ENCODE assay signal across 8 cellular contexts in the genomic region with DNA sequence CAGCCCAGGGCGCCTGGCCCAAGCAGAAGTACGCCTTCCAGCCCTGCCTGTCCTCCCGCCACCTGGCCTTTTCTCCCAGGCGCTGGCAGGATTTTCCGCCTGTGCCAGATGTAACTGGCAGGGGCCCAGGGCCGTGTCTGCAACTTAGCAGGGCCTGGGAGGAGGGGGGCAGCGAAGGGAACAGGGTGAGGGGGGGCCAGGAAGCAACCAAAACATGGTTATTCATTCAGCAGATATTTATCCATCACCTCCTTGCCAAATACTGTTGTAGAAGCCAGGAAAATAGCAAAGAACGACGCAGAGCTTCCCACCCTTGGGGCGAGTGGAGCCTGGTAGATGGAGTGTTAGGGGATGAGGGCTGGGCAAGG. TPM values are rescaled to one million over a fixed set of nuclear protein-coding genes. Genes with fewer than 3 reads are reported as not detected.
DNase-seq lines count a peak whose midpoint lies in the region; ATAC-seq, FAIRE-seq and TF ChIP-seq lines count a peak whose summit lies in the region.

No MANE protein-coding gene starts in this region.

- H3K27ac ChIP-seq in small intestine (ENCODE audit: low read depth in 1 of 2, low read length in 1 of 2), result peak overlapping the region in 1 of 2 donors; percentile 84

- WGBS in small intestine, 3 donors, result 7 to 14% (median 11%) methylated on average over 9 to 10 of the region's 10 CpGs

- FAIRE-seq in small intestine (lab: Jason Lieb, UNC), result no peak

- no peak for TF ChIP-seq RAD21 in Ishikawa (IDR thresholded peaks at IDR 0.05; ENCODE audit: low read depth)

- H3K36me3 ChIP-seq in adipocyte (ENCODE audit: control insufficient read depth, insufficient read depth, low read length, severe bottlenecking) (no peaks in the 10 kb centered on the region), small intestine (ENCODE audit: control insufficient read depth in 2 of 2, insufficient read depth in 2 of 2, low read length in 2 of 2) (no peaks in the 10 kb centered on the region)

- TF ChIP-seq EP300 in Ishikawa (IDR thresholded peaks at IDR 0.05; ENCODE audit: borderline replicate concordance), result no peak

- H3K27me3 ChIP-seq in adipocyte (replicated peaks; ENCODE audit: control insufficient read depth, insufficient read depth, low read length) (peaks cover 11% of the 10 kb centered on the region), small intestine (ENCODE audit: control insufficient read depth in 2 of 2, insufficient read depth in 2 of 2, low read length in 2 of 2) (peaks cover 3 to 5% of the 10 kb centered on the region in 2 donors)

- no peak overlapping the region for H3K4me3 ChIP-seq in adipocyte (ENCODE audit: low read length)
- no peak overlapping the region for H3K4me3 ChIP-seq in small intestine (ENCODE audit: low read depth in 1 of 2, low read length in 2 of 2)

- ATAC-seq in left ventricle myocardium superior (peak; percentile 87), HG02938 (IDR thresholded peaks at IDR 0.05; ENCODE audit: unreplicated experiment) (no peak), HG03342 (IDR thresholded peaks at IDR 0.05; ENCODE audit: unreplicated experiment) (no peak), GM18511 (IDR thresholded peaks at IDR 0.05; ENCODE audit: unreplicated experiment) (no peak)

- DNase-seq in adipocyte (ENCODE audit: low read depth), result peak; percentile 82
- DNase-seq in left ventricle myocardium superior, result peak; percentile 95
- DNase-seq in small intestine, result peak; percentile 13
- no peak for DNase-seq in stimulated activated CD4-positive, alpha-beta T cell treated with anti-CD3 and anti-CD28 coated beads, Interleukin-2, amount 100 ng/mL, for 48 hours

- H3K9ac ChIP-seq in adipocyte (ENCODE audit: low read length), result peak overlapping the region; percentile 70

- intact Hi-C loops in left ventricle myocardium superior (cut with micrococcal nuclease), result no loop called here

- H3K9me3 ChIP-seq in adipocyte (ENCODE audit: control insufficient read depth, low read length) (no peaks in the 10 kb centered on the region), small intestine (ENCODE audit: control insufficient read depth, low read depth) (no peaks in the 10 kb centered on the region)

- peaks cover 22% of the 10 kb centered on the region for H3K4me1 ChIP-seq in adipocyte (ENCODE audit: control insufficient read depth, insufficient read depth, low read length)
- H3K4me1 ChIP-seq in small intestine (ENCODE audit: control insufficient read depth in 2 of 2, insufficient read depth in 1 of 2, low read depth in 1 of 2, low read length in 1 of 2), result no peaks in the 10 kb centered on the region

TF ChIP-seq in Ishikawa, 13 proteins besides CTCF, POLR2A, EP300 and RAD21:
- TF ChIP-seq YY1 (IDR thresholded peaks at IDR 0.05; ENCODE audit: low read depth) (no peak), ZBTB7A (IDR thresholded peaks at IDR 0.05; ENCODE audit: low read depth) (no peak), TAF1 (IDR thresholded peaks at IDR 0.05; ENCODE audit: low read depth) (no peak), TCF12 (IDR thresholded peaks at IDR 0.05; ENCODE audit: low read depth) (no peak), TEAD4 (IDR thresholded peaks at IDR 0.05) (no peak), NFIC (IDR thresholded peaks at IDR 0.05) (peak; percentile 35; the same call in 1 of the 2 replicates), CREB1 (IDR thresholded peaks at IDR 0.05; ENCODE audit: low read depth) (no peak), USF1 (IDR thresholded peaks at IDR 0.05) (no peak), CEBPB (IDR thresholded peaks at IDR 0.05) (no peak)

RNA-seq across cellular contexts. Expression of gene TLE6, which starts 5.6 kb away (rescaled TPM):
- 0.30 TPM for total RNA-seq in left ventricle myocardium superior
- under 1 TPM in 1 of 3 donors, not detected in 2; 1.00 TPM for polyA plus RNA-seq in small intestine

RNA-seq across cellular contexts. Expression of gene ZNF77, which starts 38.2 kb away (rescaled TPM):
- 2.2 TPM for total RNA-seq in left ventricle myocardium superior
- 1 to 10 TPM; 1.1 to 2.2 (median 1.6) TPM for polyA plus RNA-seq in small intestine

RNA-seq across cellular contexts. Expression of gene TLE2, which starts 46.1 kb away (rescaled TPM):
- 66.5 TPM for total RNA-seq in left ventricle myocardium superior
- polyA plus RNA-seq in small intestine, result 10 to 100 TPM in 1 of 3 donors, 1 to 10 TPM in 2; 3.8 to 19.2 (median 5.4) TPM

Comparison
In these comparisons a context has a peak if more than half of its experiments do, and no peak if none do; other contexts are left out.
1. DNase-seq: peak in adipocyte (single experiment), left ventricle myocardium superior (single experiment) and small intestine (single experiment); none in stimulated activated CD4-positive, alpha-beta T cell treated with anti-CD3 and anti-CD28 coated beads, Interleukin-2, amount 100 ng/mL, for 48 hours (0 of 2).